In genomic region chr12:53006810-53007742, GRCh38 we compare ENCODE assay signal across 1 cellular context.
TF ChIP-seq lines count a peak whose summit lies in the region.

No MANE protein-coding gene starts in this region.

TF ChIP-seq in GM23338, 12 proteins besides CTCF, POLR2A, EP300 and RAD21 (continued from another document):
- TF ChIP-seq ZNF462 (CRISPR knock-in tag; IDR thresholded peaks at IDR 0.05) (no peak), EZH2phosphoT487 (IDR thresholded peaks at IDR 0.05; ENCODE audit: unreplicated experiment) (no peak), STAT1 (IDR thresholded peaks at IDR 0.05; ENCODE audit: unreplicated experiment) (no peak)
